17 cellular contexts compared by ENCODE assay signal in the genomic region with DNA sequence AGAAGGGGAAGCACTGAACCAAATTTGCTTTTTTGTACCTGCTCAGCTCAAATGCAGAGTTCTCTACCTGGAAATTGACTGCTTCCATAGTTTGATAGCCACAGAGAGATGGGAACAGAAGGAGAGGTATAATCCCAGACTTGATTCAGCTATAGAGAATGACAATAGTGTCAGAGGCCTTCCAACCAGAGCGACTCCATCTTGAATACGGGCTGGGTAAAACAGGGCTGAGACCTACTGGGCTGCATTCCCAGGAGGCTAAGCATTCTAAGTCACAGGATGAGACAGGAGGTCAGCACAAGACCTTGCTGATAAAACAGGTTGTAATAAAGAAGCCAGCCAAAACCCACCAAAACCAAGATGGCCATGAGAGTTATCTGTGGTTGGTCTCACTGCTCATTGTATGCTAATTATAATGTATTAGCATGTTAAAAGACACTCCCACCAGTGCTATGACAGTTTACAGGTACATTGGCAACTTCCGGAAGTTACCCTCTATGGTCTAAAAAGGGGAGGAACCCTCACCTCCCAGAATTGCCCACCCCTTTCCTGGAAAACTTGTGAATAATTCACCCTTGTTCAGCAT. TPM values are rescaled to one million over a fixed set of nuclear protein-coding genes. Genes with fewer than 3 reads are reported as not detected.
DNase-seq lines count a peak whose midpoint lies in the region; ATAC-seq and TF ChIP-seq lines count a peak whose summit lies in the region.
"Had no signal": no experiment of that assay in that cellular context is flagged by ENCODE, and none has a peak within 500 bp of the region (broad histone marks: within the 10 kb centered on the region; RNA-seq: fewer than 3 reads in every experiment).

No MANE protein-coding gene starts in this region.

- no peak for TF ChIP-seq EP300 in esophagus muscularis mucosa (IDR thresholded peaks at IDR 0.05)

- peak overlapping the region; percentile 68 for H3K27ac Mint-ChIP-seq in Caco-2 (ENCODE audit: unreplicated experiment)
- H3K27ac Mint-ChIP-seq in neural progenitor cell: no peak overlapping the region
- H3K27ac Mint-ChIP-seq: CD8-positive, alpha-beta memory T cell had no signal

- H3K4me1 Mint-ChIP-seq in Caco-2 (ENCODE audit: low read depth, unreplicated experiment): peaks cover 15% of the 10 kb centered on the region
- peaks cover 15% of the 10 kb centered on the region for H3K4me1 Mint-ChIP-seq in neural progenitor cell
- H3K4me1 Mint-ChIP-seq: CD8-positive, alpha-beta memory T cell had no signal

- H3K4me1 ChIP-seq in Caco-2 (peaks cover 15% of the 10 kb centered on the region), esophagus muscularis mucosa (peaks cover 0 to 6% (median 3%) of the 10 kb centered on the region in 4 donors), neural progenitor cell (peaks cover 17% of the 10 kb centered on the region), upper lobe of right lung (no peaks in the 10 kb centered on the region)
- H3K4me1 ChIP-seq: Peyer's patch had no signal

- POLR2A ChIA-PET in Caco-2 (lab: Charles Lee): no interaction called here

- no peaks in the 10 kb centered on the region for H3K27me3 ChIP-seq in Caco-2 (replicated peaks; ENCODE audit: control insufficient read depth, insufficient read depth, low read length)
- H3K27me3 ChIP-seq in esophagus muscularis mucosa: no peaks in the 10 kb centered on the region
- no peaks in the 10 kb centered on the region for H3K27me3 ChIP-seq in neural progenitor cell
- no peaks in the 10 kb centered on the region for H3K27me3 ChIP-seq in upper lobe of right lung
- H3K27me3 ChIP-seq: BLaER1 treated with 17β-estradiol and CSF1 and Interleukin-3, amounts not matched to agents 10 nM and 100 nM; Peyer's patch had no signal

- no peak overlapping the region for H3K27ac ChIP-seq in esophagus muscularis mucosa (replicated peaks in 1 of 4)
- no peak overlapping the region for H3K27ac ChIP-seq in neural progenitor cell
- H3K27ac ChIP-seq in upper lobe of right lung: no peak overlapping the region
- H3K27ac ChIP-seq: BLaER1 treated with 17β-estradiol and CSF1 and Interleukin-3, amounts not matched to agents 10 nM and 100 nM; Peyer's patch had no signal

- no peaks in the 10 kb centered on the region for H3K36me3 Mint-ChIP-seq in Caco-2 (ENCODE audit: insufficient read depth, unreplicated experiment)
- no peaks in the 10 kb centered on the region for H3K36me3 Mint-ChIP-seq in neural progenitor cell
- H3K36me3 Mint-ChIP-seq: CD8-positive, alpha-beta memory T cell had no signal

- H3K36me3 ChIP-seq in Caco-2 (ENCODE audit: control insufficient read depth, insufficient read depth, low read length) (no peaks in the 10 kb centered on the region), esophagus muscularis mucosa (no peaks in the 10 kb centered on the region), neural progenitor cell (no peaks in the 10 kb centered on the region), upper lobe of right lung (no peaks in the 10 kb centered on the region)
- H3K36me3 ChIP-seq: BLaER1 treated with 17β-estradiol and CSF1 and Interleukin-3, amounts not matched to agents 10 nM and 100 nM; Peyer's patch had no signal

- no peaks in the 10 kb centered on the region for H4K20me1 ChIP-seq in neural progenitor cell (ENCODE audit: low read depth)
- H4K20me1 ChIP-seq: BLaER1 treated with 17β-estradiol and CSF1 and Interleukin-3, amounts not matched to agents 10 nM and 100 nM had no signal

- no peaks in the 10 kb centered on the region for H3F3A ChIP-seq in neural progenitor cell (ENCODE audit: low read depth)

- peak overlapping the region; percentile 81 for H2AFZ ChIP-seq in neural progenitor cell (replicated peaks)

- H3K79me2 ChIP-seq in neural progenitor cell (ENCODE audit: low read depth): no peaks in the 10 kb centered on the region

- DNase-seq in Caco-2: no peak
- DNase-seq in OCI-M1 (lab: John Stamatoyannopoulos, UW): peak; percentile 26
- peak; percentile 60 for DNase-seq in esophagus muscularis mucosa (ENCODE audit: extremely low spot score)
- no peak for DNase-seq in neural progenitor cell (ENCODE audit: low spot score)
- no peak for DNase-seq in upper lobe of right lung
- no peak for DNase-seq in DMS53 (lab: John Stamatoyannopoulos, UW)
- DNase-seq: CD8-positive, alpha-beta memory T cell; Karpas-422; MM.1S; NCI-H1092 treated with DMSO at 0.1 percent for 48 hours; NCI-H2081 treated with DMSO at 0.1 percent for 48 hours; NCI-H510A treated with DMSO at 0.1 percent for 48 hours; Peyer's patch had no signal

- H3K9ac ChIP-seq in neural progenitor cell: no peak overlapping the region
- H3K9ac ChIP-seq: BLaER1 treated with 17β-estradiol and CSF1 and Interleukin-3, amounts not matched to agents 10 nM and 100 nM had no signal

- H3K27me3 Mint-ChIP-seq in Caco-2 (ENCODE audit: insufficient read depth, unreplicated experiment): no peaks in the 10 kb centered on the region
- H3K27me3 Mint-ChIP-seq in neural progenitor cell (ENCODE audit: insufficient read depth, low read depth): peaks cover 3% of the 10 kb centered on the region

- CTCF ChIA-PET in Caco-2 (lab: Charles Lee): interaction anchor here (0.6 kb wide), 1 partner anchor 122 kb away, joined by 4 read pairs; no protein-coding TSS in a partner anchor

- ATAC-seq in GM21381 (IDR thresholded peaks at IDR 0.05; ENCODE audit: unreplicated experiment): no peak
- no peak for ATAC-seq in HG02884 (IDR thresholded peaks at IDR 0.05; ENCODE audit: unreplicated experiment)
- ATAC-seq in upper lobe of right lung: no peak
- ATAC-seq: Right ventricle myocardium inferior had no signal

- intact Hi-C loops in Caco-2 (cut with micrococcal nuclease; ENCODE audit: unreplicated experiment): no loop called here
- intact Hi-C loops in esophagus muscularis mucosa (cut with DNase I): no loop called here
- intact Hi-C loops in upper lobe of right lung (cut with DNase I): no loop called here

- BruUV-seq in Caco-2 (replicated peaks; lab: Mats Ljungman, UMichigan): no TSS peak

- no peak overlapping the region for H3K4me2 ChIP-seq in neural progenitor cell
- H3K4me2 ChIP-seq: BLaER1 treated with 17β-estradiol and CSF1 and Interleukin-3, amounts not matched to agents 10 nM and 100 nM had no signal

- H3K9me3 Mint-ChIP-seq in Caco-2 (ENCODE audit: unreplicated experiment) (no peaks in the 10 kb centered on the region), neural progenitor cell (no peaks in the 10 kb centered on the region)
- H3K9me3 Mint-ChIP-seq: CD8-positive, alpha-beta memory T cell had no signal

- TF ChIP-seq POLR2A in esophagus muscularis mucosa (IDR thresholded peaks at IDR 0.05; ENCODE audit: low read depth): no peak

- H3K9me3 ChIP-seq in Caco-2 (no peaks in the 10 kb centered on the region), esophagus muscularis mucosa (no peaks in the 10 kb centered on the region), neural progenitor cell (ENCODE audit: low read depth) (no peaks in the 10 kb centered on the region), upper lobe of right lung (no peaks in the 10 kb centered on the region)
- H3K9me3 ChIP-seq: BLaER1 treated with 17β-estradiol and CSF1 and Interleukin-3, amounts not matched to agents 10 nM and 100 nM; Peyer's patch had no signal

- WGBS in esophagus muscularis mucosa: 88% methylated on average over 3 of the region's 3 CpGs

- H3K4me3 ChIP-seq in Caco-2 (ENCODE audit: low read depth, low read length): no peak overlapping the region
- H3K4me3 ChIP-seq in esophagus muscularis mucosa: no peak overlapping the region
- H3K4me3 ChIP-seq in neural progenitor cell: no peak overlapping the region
- H3K4me3 ChIP-seq in upper lobe of right lung: no peak overlapping the region
- H3K4me3 ChIP-seq: BLaER1 treated with 17β-estradiol and CSF1 and Interleukin-3, amounts not matched to agents 10 nM and 100 nM; Peyer's patch had no signal

- TF ChIP-seq CTCF in Caco-2 (IDR thresholded peaks at IDR 0.05; ENCODE audit: insufficient read depth in 1 of 2, low read depth in 1 of 2, low read length in 1 of 2, severe bottlenecking in 1 of 2, unreplicated experiment in 1 of 2) (no peak), esophagus muscularis mucosa (IDR thresholded peaks at IDR 0.05) (no peak), neural progenitor cell (IDR thresholded peaks at IDR 0.05) (no peak), upper lobe of right lung (IDR thresholded peaks at IDR 0.05) (no peak)

- H3K4me3 Mint-ChIP-seq in Caco-2 (ENCODE audit: unreplicated experiment): no peak overlapping the region
- H3K4me3 Mint-ChIP-seq in neural progenitor cell: no peak overlapping the region
- H3K4me3 Mint-ChIP-seq: CD8-positive, alpha-beta memory T cell had no signal

RNA-seq across cellular contexts. Expression of a gene that starts 42.7 kb away (rescaled TPM):
- total RNA-seq in Caco-2 (2022) (not detected in 2 replicates), esophagus muscularis mucosa (10 to 100 TPM in 2 of 4 donors, 1 to 10 TPM in 2; 5.0 to 18.0 (median 11.3) TPM), neural progenitor cell (ENCODE audit: low replicate concordance) (6.9 and 16.4 TPM in 2 replicates), upper lobe of right lung (0.93 TPM)
- total RNA-seq: CD8-positive, alpha-beta memory T cell had no signal

Comparison
In these comparisons a context has a peak if more than half of its experiments do, and no peak if none do; other contexts are left out.
1. DNase-seq: peak in OCI-M1 (single experiment) and esophagus muscularis mucosa (single experiment); none in Caco-2 (0 of 2), neural progenitor cell (single experiment), upper lobe of right lung (single experiment) and DMS53 (single experiment).